1 cellular context compared by ENCODE assay signal in the genomic region with DNA sequence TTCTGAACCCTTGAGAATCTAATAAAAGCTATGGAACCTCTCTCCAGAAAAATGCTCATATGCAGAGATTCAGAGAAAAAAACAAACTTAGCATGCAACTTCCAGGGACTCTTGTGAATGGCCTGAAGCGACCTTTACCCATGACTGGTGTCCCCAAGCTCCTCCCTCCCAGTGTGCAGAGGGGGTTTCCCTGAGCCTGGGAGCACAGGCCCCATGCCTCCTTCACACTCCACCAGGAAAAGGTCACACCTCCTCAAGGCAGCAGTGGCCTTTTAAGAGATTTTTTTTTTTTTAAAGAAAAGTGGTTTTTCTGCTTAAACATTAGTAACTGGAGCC.
TF ChIP-seq lines count a peak whose summit lies in the region.

No MANE protein-coding gene starts in this region.

TF ChIP-seq in GM12878, 131 proteins besides CTCF, POLR2A, EP300 and RAD21 (continued from another document):
- TF ChIP-seq TCF12 (IDR thresholded peaks at IDR 0.05; ENCODE audit: low read depth, low read length) (no peak), CBX5 (IDR thresholded peaks at IDR 0.05; ENCODE audit: low read depth) (no peak), POLR2AphosphoS2 (IDR thresholded peaks at IDR 0.05; ENCODE audit: low read depth, low read length) (no peak), SMAD5 (IDR thresholded peaks at IDR 0.05; ENCODE audit: low read depth) (no peak)
TF ChIP-seq in GM12878: peak in this region for 0.
